Comparison of ENCODE assay signal across 7 cellular contexts in the genomic region with DNA sequence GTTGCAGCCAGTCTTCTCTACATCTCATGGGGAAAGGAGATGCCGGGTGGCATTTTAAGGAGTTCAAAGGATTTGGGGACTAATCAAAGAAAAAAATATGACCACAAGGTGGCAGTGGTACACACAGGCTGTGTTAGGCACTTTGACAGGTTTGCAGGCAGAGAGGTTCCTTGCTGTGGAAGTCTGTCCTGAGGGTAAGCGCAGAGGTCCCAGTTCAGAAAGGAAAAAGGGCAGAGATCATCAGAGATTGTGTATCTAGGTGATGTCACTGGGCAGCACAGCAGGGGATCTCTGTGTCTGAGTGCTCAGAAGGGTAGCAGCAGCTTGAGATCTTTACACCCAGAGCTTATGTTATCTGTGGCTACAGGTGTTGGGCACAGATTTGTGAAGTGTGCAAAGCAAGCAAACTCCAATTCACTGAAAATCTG.
DNase-seq lines count a peak whose midpoint lies in the region; ATAC-seq and TF ChIP-seq lines count a peak whose summit lies in the region.

No MANE protein-coding gene starts in this region.

- H3K9me3 ChIP-seq in Loucy (ENCODE audit: insufficient read depth, low read depth, low read length) (no peaks in the 10 kb centered on the region), SJCRH30 (replicated peaks) (no peaks in the 10 kb centered on the region)

- H4K20me1 ChIP-seq in Loucy (ENCODE audit: insufficient read depth, low read length, poor library complexity, severe bottlenecking) = no peaks in the 10 kb centered on the region

- H3K27me3 ChIP-seq in Loucy (ENCODE audit: insufficient read depth, low read length, poor library complexity, severe bottlenecking) (no peaks in the 10 kb centered on the region), SJCRH30 (no peaks in the 10 kb centered on the region)

- H3K4me1 ChIP-seq in Loucy (ENCODE audit: insufficient read depth, low read length, poor library complexity, severe bottlenecking) = no peaks in the 10 kb centered on the region
- no peaks in the 10 kb centered on the region for H3K4me1 ChIP-seq in SJCRH30

- no peaks in the 10 kb centered on the region for H3K9me2 ChIP-seq in Loucy (replicated peaks; ENCODE audit: low read depth, low read length)

- ATAC-seq in GM21447 (IDR thresholded peaks at IDR 0.05; ENCODE audit: unreplicated experiment) (peak; percentile 69), GM21786 (IDR thresholded peaks at IDR 0.05; ENCODE audit: unreplicated experiment) (no peak)

- H3K4me3 ChIP-seq in Loucy (ENCODE audit: low read length, poor library complexity, severe bottlenecking) (no peak overlapping the region), SJCRH30 (no peak overlapping the region), epithelial cell of esophagus (ENCODE audit: low read length) (no peak overlapping the region)

- no peak overlapping the region for H3K27ac ChIP-seq in SJCRH30

- no peak overlapping the region for H3K9ac ChIP-seq in Loucy (ENCODE audit: low read depth, low read length, poor library complexity, severe bottlenecking)

- H2AFZ ChIP-seq in Loucy (ENCODE audit: low read length) = no peak overlapping the region

- DNase-seq in EL (peak; percentile 63), SJCRH30 (peak; percentile 34 to 74), epithelial cell of esophagus (ENCODE audit: low read depth) (peak; percentile 63), middle frontal gyrus (ENCODE audit: extremely low spot score, low spot score) (peak; percentile 60)

- no peak overlapping the region for H3K4me2 ChIP-seq in Loucy (ENCODE audit: low read depth, low read length, poor library complexity, severe bottlenecking)

- H3K36me3 ChIP-seq in Loucy (ENCODE audit: insufficient read depth, low read length) (no peaks in the 10 kb centered on the region), SJCRH30 (no peaks in the 10 kb centered on the region)

- no peaks in the 10 kb centered on the region for H3F3A ChIP-seq in Loucy (ENCODE audit: low read depth)

- TF ChIP-seq CTCF in Loucy (conservative IDR thresholded peaks at IDR 0.05; ENCODE audit: low read length) = peak; percentile 70
- peak; percentile 72 for TF ChIP-seq CTCF in epithelial cell of esophagus (IDR thresholded peaks at IDR 0.05; ENCODE audit: insufficient read depth, low read depth, low read length, missing control alignments)

- no peaks in the 10 kb centered on the region for H3K79me2 ChIP-seq in Loucy (ENCODE audit: insufficient read depth, low read length)
